Comparison of ENCODE assay signal across 10 cellular contexts in genomic region chr7:156034397-156034796, GRCh38.
A peak's percentile ranks its signal among the peaks of the same experiment; 100 is the strongest.
DNase-seq lines count a peak whose midpoint lies in the region; ATAC-seq and TF ChIP-seq lines count a peak whose summit lies in the region.
"Had no signal": no experiment of that assay in that cellular context is flagged by ENCODE, and none has a peak within 500 bp of the region (broad histone marks: within the 10 kb centered on the region; RNA-seq: fewer than 3 reads in every experiment).

No MANE protein-coding gene starts in this region.

- peak; percentile 78 for ATAC-seq in GM19023 (IDR thresholded peaks at IDR 0.05; ENCODE audit: unreplicated experiment)
- ATAC-seq in HG02884 (IDR thresholded peaks at IDR 0.05; ENCODE audit: unreplicated experiment) = peak; percentile 75

- no peak overlapping the region for H3K27ac Mint-ChIP-seq in type B pancreatic cell
- H3K27ac Mint-ChIP-seq: activated CD4-positive, alpha-beta T cell treated with anti-CD3 and anti-CD28 coated beads, Interleukin-2, amount 10 ng/mL, durations not matched to agents 24 days and 14 days had no signal

- no peaks in the 10 kb centered on the region for H3K36me3 Mint-ChIP-seq in type B pancreatic cell

- H3K4me1 Mint-ChIP-seq in type B pancreatic cell (ENCODE audit: unreplicated experiment) = peaks cover 5% of the 10 kb centered on the region
- H3K4me1 Mint-ChIP-seq: activated CD4-positive, alpha-beta T cell treated with anti-CD3 and anti-CD28 coated beads, Interleukin-2, amount 10 ng/mL, durations not matched to agents 24 days and 14 days had no signal

- peak; percentile 51 for DNase-seq in NOMO-1 treated with DMSO at 0.1 percent for 48 hours (lab: John Stamatoyannopoulos, UW; ENCODE audit: unreplicated experiment)
- peak; percentile 6 for DNase-seq in type B pancreatic cell (ENCODE audit: extremely low spot score, unreplicated experiment)
- no peak for DNase-seq in 8988T
- no peak for DNase-seq in NCI-H774 (lab: John Stamatoyannopoulos, UW)
- no peak for DNase-seq in amniotic stem cell (lab: John Stamatoyannopoulos, UW)
- DNase-seq: activated CD4-positive, alpha-beta T cell treated with anti-CD3 and anti-CD28 coated beads, Interleukin-2, amount 10 ng/mL, durations not matched to agents 24 days and 14 days; amygdala; MG63 had no signal

- no peak overlapping the region for H3K4me3 Mint-ChIP-seq in type B pancreatic cell
- H3K4me3 Mint-ChIP-seq: activated CD4-positive, alpha-beta T cell treated with anti-CD3 and anti-CD28 coated beads, Interleukin-2, amount 10 ng/mL, durations not matched to agents 24 days and 14 days had no signal

- peaks cover 4% of the 10 kb centered on the region for H3K9me3 Mint-ChIP-seq in type B pancreatic cell

- peaks cover 3% of the 10 kb centered on the region for H3K27me3 Mint-ChIP-seq in type B pancreatic cell
- H3K27me3 Mint-ChIP-seq: activated CD4-positive, alpha-beta T cell treated with anti-CD3 and anti-CD28 coated beads, Interleukin-2, amount 10 ng/mL, durations not matched to agents 24 days and 14 days had no signal

- TF ChIP-seq CTCF in type B pancreatic cell (conservative IDR thresholded peaks at IDR 0.05) = no peak

Comparison
In these comparisons a context has a peak if more than half of its experiments do, and no peak if none do; other contexts are left out.
1. DNase-seq: peak in NOMO-1 treated with DMSO at 0.1 percent for 48 hours (single experiment) and type B pancreatic cell (single experiment); none in 8988T (single experiment), NCI-H774 (single experiment) and amniotic stem cell (single experiment).